Comparison of ENCODE assay signal across 8 cellular contexts in the genomic region with DNA sequence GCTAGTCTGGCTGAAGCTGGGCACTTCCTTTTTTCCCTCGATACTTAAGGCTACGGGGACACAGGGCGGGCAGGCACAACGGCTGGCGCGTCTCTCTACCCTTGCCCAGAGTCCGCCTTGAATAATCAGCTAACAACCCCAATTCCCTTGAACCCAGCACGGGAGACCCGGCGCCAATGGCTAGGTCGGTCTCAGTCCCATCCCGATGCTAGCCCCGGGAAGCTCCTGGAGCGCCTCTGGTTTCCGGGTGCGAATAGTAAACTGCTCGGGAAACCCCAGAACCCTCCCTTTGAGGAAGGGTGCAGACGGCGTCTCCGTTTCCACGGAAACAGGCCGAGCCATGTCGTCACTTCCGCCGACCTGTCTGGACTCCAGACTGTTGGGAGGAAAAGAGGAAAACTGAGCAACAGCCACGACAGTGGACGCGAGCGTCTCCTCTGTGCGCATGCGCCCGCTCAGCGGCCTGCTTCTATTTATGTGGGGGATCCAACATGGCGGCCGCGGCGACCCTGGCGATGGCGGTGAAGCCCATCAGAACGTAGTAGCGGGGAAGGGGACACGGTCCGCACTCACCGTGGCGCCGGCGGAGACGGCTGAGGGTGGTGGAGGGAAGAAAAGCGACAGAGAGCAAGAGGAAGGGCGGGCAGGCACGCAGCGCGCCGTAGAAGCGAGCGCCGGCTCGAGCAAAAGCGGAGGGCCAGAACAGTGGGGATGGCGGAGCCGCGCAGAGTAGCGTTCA. TPM values are rescaled to one million over a fixed set of nuclear protein-coding genes. Genes with fewer than 3 reads are reported as not detected.
A peak's percentile ranks its signal among the peaks of the same experiment; 100 is the strongest.
DNase-seq lines count a peak whose midpoint lies in the region; ATAC-seq and TF ChIP-seq lines count a peak whose summit lies in the region.

A gene (plus strand): TSS at position 464 of the 739 bp plus-strand sequence. CDS start 248 bp downstream, at position 712.

- H3K4me3 ChIP-seq in thymus (ENCODE audit: low read length): peak within 1 kb of the TSS; percentile 92

- peak; percentile 97 for ATAC-seq in HG02623 (IDR thresholded peaks at IDR 0.05; ENCODE audit: unreplicated experiment)

- H3K27me3 Mint-ChIP-seq in activated naive CD8-positive, alpha-beta T cell: no peaks in the 10 kb centered on the region
- peaks cover 14% of the 10 kb centered on the region for H3K27me3 Mint-ChIP-seq in osteocyte (ENCODE audit: unreplicated experiment)

- H3K36me3 ChIP-seq in thymus (ENCODE audit: control insufficient read depth, insufficient read depth): no peaks in the 10 kb centered on the region

- peak within 1 kb of the TSS; percentile 100 for H3K4me3 Mint-ChIP-seq in activated naive CD8-positive, alpha-beta T cell
- H3K4me3 Mint-ChIP-seq in osteocyte (ENCODE audit: unreplicated experiment): peak within 1 kb of the TSS; percentile 100

- H3K27ac Mint-ChIP-seq in activated naive CD8-positive, alpha-beta T cell: peak within 1 kb of the TSS; percentile 96
- H3K27ac Mint-ChIP-seq in osteocyte (ENCODE audit: unreplicated experiment): peak within 1 kb of the TSS; percentile 99

- POLR2A ChIA-PET in GM10248 (lab: Yijun Ruan, JAX): no interaction called here

- CTCF ChIA-PET in GM10248 (lab: Yijun Ruan, JAX): interaction anchor here (1.7 to 2.3 kb wide), 2 partner anchors 11 to 13 kb away, joined by 4 to 7 read pairs; no protein-coding TSS in a partner anchor

- WGBS in thymus: under 1% methylated on average over 63 of the region's 63 CpGs

- peak; percentile 99 for DNase-seq in GM10248 (ENCODE audit: extremely low spot score)
- DNase-seq in NCI-H1105 (lab: John Stamatoyannopoulos, UW): peak; percentile 96
- peak; percentile 94 for DNase-seq in SKM-1 treated with dmso at 0.1 percent for 144 hours (lab: John Stamatoyannopoulos, UW; ENCODE audit: unreplicated experiment)
- peak; percentile 90 to 99 (median 98) for DNase-seq in head of caudate nucleus
- peak; percentile 99 for DNase-seq in osteocyte (ENCODE audit: extremely low spot score, unreplicated experiment)

- H3K36me3 Mint-ChIP-seq in activated naive CD8-positive, alpha-beta T cell: no peaks in the 10 kb centered on the region
- H3K36me3 Mint-ChIP-seq in osteocyte (ENCODE audit: unreplicated experiment): peaks cover 2% of the 10 kb centered on the region

- peaks cover 2% of the 10 kb centered on the region for H3K27me3 ChIP-seq in thymus (ENCODE audit: control insufficient read depth, insufficient read depth)

- intact Hi-C loops in head of caudate nucleus (cut with DNase I): loop anchor here (5.0 kb wide), 2 partner anchors 99 to 111 kb away; a partner anchor contains a TSS

- H3K9me3 ChIP-seq in thymus (ENCODE audit: control insufficient read depth): no peaks in the 10 kb centered on the region

- H3K4me1 Mint-ChIP-seq in activated naive CD8-positive, alpha-beta T cell (ENCODE audit: low read depth): peaks cover 33% of the 10 kb centered on the region
- peaks cover 32% of the 10 kb centered on the region for H3K4me1 Mint-ChIP-seq in osteocyte (ENCODE audit: unreplicated experiment)

- H3K27ac ChIP-seq in thymus (ENCODE audit: low read depth): peak within 1 kb of the TSS; percentile 94

- no peaks in the 10 kb centered on the region for H3K9me3 Mint-ChIP-seq in activated naive CD8-positive, alpha-beta T cell (ENCODE audit: low read depth)
- H3K9me3 Mint-ChIP-seq in osteocyte (ENCODE audit: unreplicated experiment): no peaks in the 10 kb centered on the region

- peaks cover 3% of the 10 kb centered on the region for H3K4me1 ChIP-seq in thymus (ENCODE audit: control insufficient read depth, insufficient read depth, low read length)

- TF ChIP-seq CTCF in GM10248 (IDR thresholded peaks at IDR 0.05; ENCODE audit: control extremely low read depth, extremely low read depth, low read depth, missing control alignments) (no peak), osteocyte (IDR thresholded peaks at IDR 0.05) (no peak)

RNA-seq across cellular contexts. Expression of the gene that starts here (rescaled TPM):
- 21.0 and 21.9 TPM in 2 replicates for total RNA-seq in osteocyte
- 4.3 TPM for polyA plus RNA-seq in thymus

Comparison
In these comparisons a context has a peak if more than half of its experiments do, and no peak if none do; other contexts are left out.
1. Peak in every context shown above with its lines: DNase-seq, ATAC-seq, H3K4me3 ChIP-seq and H3K27ac ChIP-seq.